In the genomic region with DNA sequence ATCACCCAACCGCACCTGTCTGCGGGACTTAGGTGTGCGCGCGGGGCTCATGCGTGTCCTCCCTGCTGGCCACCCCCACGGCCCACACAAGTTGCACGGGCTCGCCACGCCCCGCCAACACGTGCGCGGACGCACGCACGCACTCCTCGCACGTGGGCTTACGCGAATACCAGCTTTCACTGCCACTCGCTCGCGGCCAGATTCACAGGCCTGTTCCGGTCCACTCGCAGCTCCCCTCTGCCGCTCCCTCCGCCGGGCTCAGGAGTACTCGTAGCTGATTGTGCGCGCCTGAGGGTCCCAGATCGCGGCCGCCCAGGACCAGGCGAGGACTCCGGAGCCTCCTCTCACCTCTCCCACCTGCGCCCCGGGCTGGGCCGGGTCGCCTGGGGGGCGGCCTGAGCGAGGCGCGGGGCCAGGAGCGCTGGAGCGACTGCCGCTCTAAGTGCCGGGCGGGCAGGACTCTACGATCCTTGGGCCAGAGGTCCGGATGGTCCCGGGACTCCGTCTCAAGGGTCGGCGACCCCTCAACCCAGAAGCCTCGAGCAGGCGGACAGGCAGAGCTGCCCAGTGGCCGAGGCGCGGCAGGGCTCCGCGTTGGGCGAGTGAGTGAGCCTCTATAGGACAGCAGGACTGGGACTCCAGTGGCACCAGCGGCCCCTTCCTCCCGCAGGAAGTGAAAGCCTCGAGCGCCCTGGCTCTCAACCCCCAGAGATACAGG, we compare ENCODE assay signal across 9 cellular contexts. TPM values are rescaled to one million over a fixed set of nuclear protein-coding genes. Genes with fewer than 3 reads are reported as not detected.
A peak's percentile ranks its signal among the peaks of the same experiment; 100 is the strongest.
DNase-seq lines count a peak whose midpoint lies in the region; TF ChIP-seq lines count a peak whose summit lies in the region.
"Had no signal": no experiment of that assay in that cellular context is flagged by ENCODE, and none has a peak within 500 bp of the region (broad histone marks: within the 10 kb centered on the region; RNA-seq: fewer than 3 reads in every experiment).

No MANE protein-coding gene starts in this region.

- DNase-seq in CD14-positive monocyte (ENCODE audit: low spot score): no peak
- DNase-seq in GM20000 (ENCODE audit: low spot score): peak; percentile 74
- DNase-seq in cerebellar cortex (ENCODE audit: low spot score): no peak
- DNase-seq in NCI-H2227 treated with DMSO at 0.1 percent for 48 hours (lab: John Stamatoyannopoulos, UW): no peak
- DNase-seq in NCI-H510A (lab: John Stamatoyannopoulos, UW): no peak
- DNase-seq in NCI-H524 (lab: John Stamatoyannopoulos, UW): no peak
- DNase-seq: DND-41 had no signal

- H3K9me2 ChIP-seq in SU-DHL-6 (replicated peaks; ENCODE audit: insufficient read depth, low read length): no peaks in the 10 kb centered on the region

- H3K9me3 ChIP-seq in SU-DHL-6 (ENCODE audit: insufficient read depth, low read length) (no peaks in the 10 kb centered on the region), iPS-18c (ENCODE audit: control insufficient read depth, insufficient read depth, low read length) (peaks cover 7% of the 10 kb centered on the region)

- peaks cover 17% of the 10 kb centered on the region; the same call in 1 of the 2 replicates for H3K79me2 ChIP-seq in SU-DHL-6 (ENCODE audit: insufficient read depth, low read length)

- H3K4me1 Mint-ChIP-seq in CD14-positive monocyte: peaks cover 14% of the 10 kb centered on the region

- H2AFZ ChIP-seq in SU-DHL-6 (ENCODE audit: low read depth, low read length, severe bottlenecking): no peak overlapping the region

- peak overlapping the region; percentile 28 to 94 for H3K4me3 Mint-ChIP-seq in CD14-positive monocyte

- no peaks in the 10 kb centered on the region for H3K36me3 ChIP-seq in SU-DHL-6 (ENCODE audit: low read length)

- peak overlapping the region; percentile 61 for H3K27ac ChIP-seq in SU-DHL-6 (ENCODE audit: low read depth, low read length)

- intact Hi-C loops in CD14-positive monocyte (cut with micrococcal nuclease): no loop called here

- peak overlapping the region; percentile 51 for H3K4me2 ChIP-seq in SU-DHL-6 (ENCODE audit: low read depth, low read length, poor library complexity, severe bottlenecking)

- H3K4me3 ChIP-seq in SU-DHL-6 (ENCODE audit: insufficient read depth, low read length, poor library complexity, severe bottlenecking): peak overlapping the region; percentile 27
- H3K4me3 ChIP-seq in iPS-18c (ENCODE audit: insufficient read depth, low read depth, low read length): peak overlapping the region; percentile 41

- H3K27me3 ChIP-seq in SU-DHL-6 (ENCODE audit: low read length): no peaks in the 10 kb centered on the region

- no peaks in the 10 kb centered on the region for H3K36me3 Mint-ChIP-seq in CD14-positive monocyte

- peak overlapping the region; percentile 52 for H3K9ac ChIP-seq in SU-DHL-6 (ENCODE audit: low read length)

- peaks cover 73 to 90% (median 78%) of the 10 kb centered on the region in 3 donors for H3K27me3 Mint-ChIP-seq in CD14-positive monocyte (ENCODE audit: low read depth in 3 of 3)

- H3K27ac Mint-ChIP-seq in CD14-positive monocyte: peak overlapping the region in 1 of 7 donors; percentile 33

- no peaks in the 10 kb centered on the region for H4K20me1 ChIP-seq in SU-DHL-6 (ENCODE audit: low read depth, low read length)

- H3F3A ChIP-seq in SU-DHL-6 (ENCODE audit: insufficient read depth): peaks cover 12% of the 10 kb centered on the region

- H3K9me3 Mint-ChIP-seq in CD14-positive monocyte: peaks cover 0 to 24% (median 6%) of the 10 kb centered on the region in 7 donors

- TF ChIP-seq CTCF in CD14-positive monocyte (IDR thresholded peaks at IDR 0.05): no peak
- no peak for TF ChIP-seq CTCF in GM20000 (IDR thresholded peaks at IDR 0.05; ENCODE audit: extremely low read depth, missing control alignments)
- no peak for TF ChIP-seq CTCF in SU-DHL-6 (IDR thresholded peaks at IDR 0.05; ENCODE audit: insufficient read depth, low read length, poor library complexity, severe bottlenecking)

RNA-seq across cellular contexts. Expression of gene PCDHGC5, which starts 3.4 kb away (rescaled TPM):
- not detected for polyA plus RNA-seq in CD14-positive monocyte

RNA-seq across cellular contexts. Expression of gene PCDHGC4, which starts 7.5 kb away (rescaled TPM):
- polyA plus RNA-seq in CD14-positive monocyte: not detected

RNA-seq across cellular contexts. Expression of gene PCDHGC3, which starts 16.6 kb away (rescaled TPM):
- polyA plus RNA-seq in CD14-positive monocyte: under 1 TPM in 1 of 2 donors, not detected in 1; 0.33 TPM
